Comparison of ENCODE assay signal across 1 cellular context in the genomic region with DNA sequence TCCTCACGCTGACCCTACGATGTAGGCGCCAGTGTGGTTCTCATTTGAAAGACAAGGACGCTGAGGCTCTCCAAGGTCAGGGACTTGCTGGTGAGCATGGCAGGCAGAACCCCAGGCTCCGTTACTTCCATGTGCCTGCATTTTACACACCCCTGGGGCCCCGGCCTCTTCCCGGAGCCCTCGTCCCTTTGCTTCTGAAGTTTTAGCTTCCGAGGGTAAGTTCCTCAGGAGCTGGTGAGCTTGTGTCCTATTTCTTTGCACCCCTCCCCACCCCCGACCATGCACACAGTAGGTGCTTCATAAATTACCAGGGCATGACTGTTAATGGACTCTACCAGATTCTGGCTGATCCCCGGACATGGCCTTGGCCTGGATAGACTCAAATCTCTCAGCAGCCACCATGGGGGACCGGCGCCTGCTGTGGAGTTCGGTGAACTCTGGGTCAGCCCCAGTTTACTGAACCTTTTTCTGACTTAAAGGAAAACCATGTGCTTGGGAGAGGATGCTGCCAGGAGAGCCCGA.
TF ChIP-seq lines count a peak whose summit lies in the region.

No MANE protein-coding gene starts in this region.

TF ChIP-seq in IMR-90, 13 proteins besides CTCF, POLR2A, EP300 and RAD21:
- TF ChIP-seq NFE2L2 (IDR thresholded peaks at IDR 0.05; ENCODE audit: low read depth, low read length) (no peak), RCOR1 (IDR thresholded peaks at IDR 0.05; ENCODE audit: insufficient replicate concordance, low read length) (no peak), RFX5 (IDR thresholded peaks at IDR 0.05; ENCODE audit: low read depth, low read length) (no peak), SMC3 (IDR thresholded peaks at IDR 0.05; ENCODE audit: low read depth, low read length) (no peak), MAFK (IDR thresholded peaks at IDR 0.05; ENCODE audit: low read depth, low read length) (no peak), CEBPB (IDR thresholded peaks at IDR 0.05; ENCODE audit: low read depth, low read length) (no peak), MXI1 (IDR thresholded peaks at IDR 0.05; ENCODE audit: borderline replicate concordance, low read depth, low read length) (no peak), MAZ (IDR thresholded peaks at IDR 0.05; ENCODE audit: borderline replicate concordance, low read depth, low read length) (no peak), CHD1 (IDR thresholded peaks at IDR 0.05; ENCODE audit: low read depth, low read length) (no peak), BHLHE40 (IDR thresholded peaks at IDR 0.05; ENCODE audit: low read depth, low read length) (no peak), FOS (IDR thresholded peaks at IDR 0.05; ENCODE audit: low read depth, low read length) (no peak)
- TF ChIP-seq, protein P1, sequence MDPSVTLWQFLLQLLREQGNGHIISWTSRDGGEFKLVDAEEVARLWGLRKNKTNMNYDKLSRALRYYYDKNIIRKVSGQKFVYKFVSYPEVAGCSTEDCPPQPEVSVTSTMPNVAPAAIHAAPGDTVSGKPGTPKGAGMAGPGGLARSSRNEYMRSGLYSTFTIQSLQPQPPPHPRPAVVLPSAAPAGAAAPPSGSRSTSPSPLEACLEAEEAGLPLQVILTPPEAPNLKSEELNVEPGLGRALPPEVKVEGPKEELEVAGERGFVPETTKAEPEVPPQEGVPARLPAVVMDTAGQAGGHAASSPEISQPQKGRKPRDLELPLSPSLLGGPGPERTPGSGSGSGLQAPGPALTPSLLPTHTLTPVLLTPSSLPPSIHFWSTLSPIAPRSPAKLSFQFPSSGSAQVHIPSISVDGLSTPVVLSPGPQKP (IDR thresholded peaks at IDR 0.05; ENCODE audit: borderline replicate concordance, low read depth, low read length) = no peak
- TF ChIP-seq, protein P2, sequence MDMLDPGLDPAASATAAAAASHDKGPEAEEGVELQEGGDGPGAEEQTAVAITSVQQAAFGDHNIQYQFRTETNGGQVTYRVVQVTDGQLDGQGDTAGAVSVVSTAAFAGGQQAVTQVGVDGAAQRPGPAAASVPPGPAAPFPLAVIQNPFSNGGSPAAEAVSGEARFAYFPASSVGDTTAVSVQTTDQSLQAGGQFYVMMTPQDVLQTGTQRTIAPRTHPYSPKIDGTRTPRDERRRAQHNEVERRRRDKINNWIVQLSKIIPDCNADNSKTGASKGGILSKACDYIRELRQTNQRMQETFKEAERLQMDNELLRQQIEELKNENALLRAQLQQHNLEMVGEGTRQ (IDR thresholded peaks at IDR 0.05; ENCODE audit: low read depth, low read length) = no peak
TF ChIP-seq in IMR-90: peak in this region for 0.
